ENCODE assay signal across 24 cellular contexts in genomic region chr20:57482148-57482547, GRCh38. TPM values are rescaled to one million over a fixed set of nuclear protein-coding genes. Genes with fewer than 3 reads are reported as not detected.
A peak's percentile ranks its signal among the peaks of the same experiment; 100 is the strongest.
DNase-seq lines count a peak whose midpoint lies in the region; ATAC-seq, FAIRE-seq and TF ChIP-seq lines count a peak whose summit lies in the region.
"Had no signal": no experiment of that assay in that cellular context is flagged by ENCODE, and none has a peak within 500 bp of the region (broad histone marks: within the 10 kb centered on the region; RNA-seq: fewer than 3 reads in every experiment).

No MANE protein-coding gene starts in this region.

- H4K20me1 ChIP-seq in MM.1S (ENCODE audit: insufficient read depth, low read length), result no peaks in the 10 kb centered on the region

- peak overlapping the region; percentile 68 for H2AFZ ChIP-seq in MM.1S (ENCODE audit: low read length)

- peak; percentile 44 for DNase-seq in activated CD8-positive, alpha-beta memory T cell treated with anti-CD3 and anti-CD28 coated beads, Interleukin-2, amount 50 U/mL, for 48 hours
- DNase-seq in activated CD8-positive, alpha-beta memory T cell treated with anti-CD3 and anti-CD28 coated beads, Interleukin-2, amount 10 ng/mL, durations not matched to agents 7 days and 5 days, result no peak
- DNase-seq in MM.1S (peak; percentile 74), endodermal cell (peak; percentile 46), sciatic nerve (ENCODE audit: low spot score) (peak; percentile 2), H54 (ENCODE audit: insufficient read length, low spot score) (no peak), right atrium auricular region (ENCODE audit: low spot score) (no peak)
- DNase-seq: activated CD4-positive, alpha-beta T cell treated with anti-CD3 and anti-CD28 coated beads, Interleukin-2, amount 50 U/mL, for 4 hours; activated T-cell treated with anti-CD3 and anti-CD28 coated beads, Interleukin-2, amount 50 U/mL, for 1 hour; foreskin melanocyte; NCI-H1105; stimulated activated naive B cell treated with anti-CD40 and anti-IgM and Interleukin-4, amounts not matched to agents 10 μg/mL and 1 μg/mL and 100 μg/mL, for 72 hours had no signal

- H3K4me3 ChIP-seq in MM.1S (ENCODE audit: low read length) (0 out of 2 replicates have a peak overlapping the region, but pooled peaks have one; percentile 27), endodermal cell (ENCODE audit: low read length) (no peak overlapping the region), right atrium auricular region (no peak overlapping the region)
- H3K4me3 ChIP-seq: HAP-1, Peyer's patch, tibial artery had no signal

- 84 to 86% methylated on average over 10 of the region's 11 CpGs for WGBS in endodermal cell (ENCODE audit: insufficient coverage in 1 of 2, insufficient read length in 1 of 2), 2 experiments

- H3K9me3 ChIP-seq in MM.1S (replicated peaks; ENCODE audit: insufficient read depth, low read length), result no peaks in the 10 kb centered on the region
- H3K9me3 ChIP-seq in endodermal cell (ENCODE audit: control insufficient read depth, low read length), result no peaks in the 10 kb centered on the region
- H3K9me3 ChIP-seq in right atrium auricular region, result no peaks in the 10 kb centered on the region
- H3K9me3 ChIP-seq: HAP-1, tibial artery had no signal

- CTCF ChIA-PET in activated CD8-positive, alpha-beta memory T cell treated with anti-CD3 and anti-CD28 coated beads, Interleukin-2, amount 10 ng/mL, durations not matched to agents 7 days and 5 days (lab: Charles Lee), result no interaction called here

- no peaks in the 10 kb centered on the region for H3K9me3 Mint-ChIP-seq in activated CD8-positive, alpha-beta memory T cell treated with anti-CD3 and anti-CD28 coated beads, Interleukin-2, amount 10 ng/mL, durations not matched to agents 7 days and 5 days (ENCODE audit: low read depth)
- no peaks in the 10 kb centered on the region for H3K9me3 Mint-ChIP-seq in endodermal cell
- H3K9me3 Mint-ChIP-seq: dendritic cell treated with granulocyte-macrophage colony-stimulating factor and Interleukin-4, amounts not matched to agents 40 ng/mL and 50 ng/mL, for 4 days had no signal

- H3K4me2 ChIP-seq in MM.1S (ENCODE audit: low read depth, low read length), result peak overlapping the region; percentile 51

- intact Hi-C loops in sciatic nerve (cut with DNase I), result loop anchor here (5.0 kb wide), 1 partner anchor 980 kb away; no protein-coding TSS in a partner anchor

- H3K36me3 Mint-ChIP-seq in activated CD8-positive, alpha-beta memory T cell treated with anti-CD3 and anti-CD28 coated beads, Interleukin-2, amount 10 ng/mL, durations not matched to agents 7 days and 5 days, result no peaks in the 10 kb centered on the region
- no peaks in the 10 kb centered on the region for H3K36me3 Mint-ChIP-seq in endodermal cell (ENCODE audit: low read depth)
- H3K36me3 Mint-ChIP-seq: activated naive CD8-positive, alpha-beta T cell; brain; stimulated activated naive B cell treated with anti-CD40 and anti-IgM and Interleukin-4, amounts not matched to agents 10 μg/mL and 1 μg/mL and 100 μg/mL, for 72 hours had no signal

- TF ChIP-seq POLR2A in H54 (IDR thresholded peaks at IDR 0.05; ENCODE audit: low read depth, low read length), result no peak

- H3K9ac ChIP-seq in MM.1S (ENCODE audit: low read length) (peak overlapping the region; percentile 45), endodermal cell (ENCODE audit: extremely low read depth, low read length, poor library complexity, severe bottlenecking) (no peak overlapping the region)

- H3K27me3 ChIP-seq in MM.1S (replicated peaks; ENCODE audit: insufficient read depth, low read length) (no peaks in the 10 kb centered on the region), endodermal cell (ENCODE audit: control insufficient read depth, insufficient read depth, low read length, poor library complexity, severe bottlenecking) (no peaks in the 10 kb centered on the region), right atrium auricular region (no peaks in the 10 kb centered on the region)
- H3K27me3 ChIP-seq: Peyer's patch, tibial artery had no signal

- no peak overlapping the region for H3K4me3 Mint-ChIP-seq in activated CD8-positive, alpha-beta memory T cell treated with anti-CD3 and anti-CD28 coated beads, Interleukin-2, amount 10 ng/mL, durations not matched to agents 7 days and 5 days
- H3K4me3 Mint-ChIP-seq in endodermal cell, result no peak overlapping the region
- H3K4me3 Mint-ChIP-seq: brain; dendritic cell treated with granulocyte-macrophage colony-stimulating factor and Interleukin-4, amounts not matched to agents 40 ng/mL and 50 ng/mL, for 4 days had no signal

- no peak for ATAC-seq in activated CD8-positive, alpha-beta memory T cell treated with anti-CD3 and anti-CD28 coated beads, Interleukin-2, amount 10 ng/mL, durations not matched to agents 7 days and 5 days
- ATAC-seq in sciatic nerve, result no peak
- no peak for ATAC-seq in GM19455 (IDR thresholded peaks at IDR 0.05; ENCODE audit: unreplicated experiment)

- no peak for FAIRE-seq in H54 (lab: Jason Lieb, UNC)
- FAIRE-seq: A204.1, TTC549 had no signal

- peaks cover 48% of the 10 kb centered on the region for H3F3A ChIP-seq in MM.1S (ENCODE audit: insufficient read depth, low read length)

- H3K27me3 Mint-ChIP-seq in activated CD8-positive, alpha-beta memory T cell treated with anti-CD3 and anti-CD28 coated beads, Interleukin-2, amount 10 ng/mL, durations not matched to agents 7 days and 5 days, result peaks cover 27% of the 10 kb centered on the region
- H3K27me3 Mint-ChIP-seq in endodermal cell (ENCODE audit: insufficient read depth), result no peaks in the 10 kb centered on the region
- H3K27me3 Mint-ChIP-seq: activated naive CD8-positive, alpha-beta T cell; brain; stimulated activated naive B cell treated with anti-CD40 and anti-IgM and Interleukin-4, amounts not matched to agents 10 μg/mL and 1 μg/mL and 100 μg/mL, for 72 hours had no signal

- H3K4me1 Mint-ChIP-seq in activated CD8-positive, alpha-beta memory T cell treated with anti-CD3 and anti-CD28 coated beads, Interleukin-2, amount 10 ng/mL, durations not matched to agents 7 days and 5 days, result peaks cover 6% of the 10 kb centered on the region
- H3K4me1 Mint-ChIP-seq in endodermal cell, result peaks cover 5% of the 10 kb centered on the region

- TF ChIP-seq CTCF in MM.1S (IDR thresholded peaks at IDR 0.05; ENCODE audit: low read length) (peak; percentile 36), endodermal cell (conservative IDR thresholded peaks at IDR 0.05) (no peak), right atrium auricular region (IDR thresholded peaks at IDR 0.05) (no peak)

- H3K27ac ChIP-seq in MM.1S (ENCODE audit: low read length) (peak overlapping the region; percentile 99), endodermal cell (ENCODE audit: low read depth, low read length) (no peak overlapping the region), right atrium auricular region (no peak overlapping the region)
- H3K27ac ChIP-seq: C4-2B, Peyer's patch, tibial artery had no signal

- no peak overlapping the region for H3K27ac Mint-ChIP-seq in activated CD8-positive, alpha-beta memory T cell treated with anti-CD3 and anti-CD28 coated beads, Interleukin-2, amount 10 ng/mL, durations not matched to agents 7 days and 5 days
- H3K27ac Mint-ChIP-seq in endodermal cell, result no peak overlapping the region
- H3K27ac Mint-ChIP-seq: stimulated activated naive B cell treated with anti-CD40 and anti-IgM and Interleukin-4, amounts not matched to agents 10 μg/mL and 1 μg/mL and 100 μg/mL, for 72 hours had no signal

- no peaks in the 10 kb centered on the region for H3K36me3 ChIP-seq in MM.1S (replicated peaks; ENCODE audit: insufficient read depth, low read length)
- H3K36me3 ChIP-seq in endodermal cell (ENCODE audit: control insufficient read depth, insufficient read depth, low read length), result no peaks in the 10 kb centered on the region
- no peaks in the 10 kb centered on the region for H3K36me3 ChIP-seq in right atrium auricular region
- H3K36me3 ChIP-seq: HAP-1, Peyer's patch, tibial artery had no signal

- H3K9me2 ChIP-seq in MM.1S (replicated peaks; ENCODE audit: insufficient read depth, low read length), result no peaks in the 10 kb centered on the region

- H3K79me2 ChIP-seq in MM.1S (ENCODE audit: low read length), result no peaks in the 10 kb centered on the region

- H3K4me1 ChIP-seq in MM.1S (ENCODE audit: low read length) (peaks cover 58% of the 10 kb centered on the region), endodermal cell (ENCODE audit: control insufficient read depth, insufficient read depth, low read length) (no peaks in the 10 kb centered on the region), right atrium auricular region (peaks cover 0 to 16% of the 10 kb centered on the region in 2 donors)
- H3K4me1 ChIP-seq: HAP-1 had no signal

RNA-seq across cellular contexts. Expression of gene CTCFL, which starts 42.8 kb away (rescaled TPM):
- not detected for total RNA-seq in activated CD8-positive, alpha-beta memory T cell treated with anti-CD3 and anti-CD28 coated beads, Interleukin-2, amount 10 ng/mL, durations not matched to agents 7 days and 5 days
- total RNA-seq in endodermal cell, result 1 to 10 TPM in 1 of 2 donors, under 1 TPM in 1; 0.33 to 1.4 TPM
- polyA plus RNA-seq in endodermal cell (2013, experiment 1 of 2), result 0.28 TPM
- 0.46 TPM for polyA plus RNA-seq in endodermal cell (2013, experiment 2 of 2)
- total RNA-seq in sciatic nerve, result 0.27 TPM
- total RNA-seq in right atrium auricular region, result not detected
- total RNA-seq: Peyer's patch, renal cortical epithelial cell had no signal
- polyA plus RNA-seq: neural cell had no signal

Comparison
In these comparisons a context has a peak if more than half of its experiments do, and no peak if none do; other contexts are left out.
1. DNase-seq: peak in activated CD8-positive, alpha-beta memory T cell treated with anti-CD3 and anti-CD28 coated beads, Interleukin-2, amount 50 U/mL, for 48 hours (single experiment), MM.1S (single experiment), endodermal cell (single experiment) and sciatic nerve (single experiment); none in activated CD8-positive, alpha-beta memory T cell treated with anti-CD3 and anti-CD28 coated beads, Interleukin-2, amount 10 ng/mL, durations not matched to agents 7 days and 5 days (single experiment), H54 (single experiment) and right atrium auricular region (single experiment).